Comparison of ENCODE assay signal across 9 cellular contexts in genomic region chr1:160795951-160796383, GRCh38. TPM values are rescaled to one million over a fixed set of nuclear protein-coding genes. Genes with fewer than 3 reads are reported as not detected.
DNase-seq lines count a peak whose midpoint lies in the region; ATAC-seq lines count a peak whose summit lies in the region.
"Had no signal": no experiment of that assay in that cellular context is flagged by ENCODE, and none has a peak within 500 bp of the region (broad histone marks: within the 10 kb centered on the region; RNA-seq: fewer than 3 reads in every experiment).

Gene LY9, plus strand, starts transcription at chr1:160796174. Its CDS starts 14 bp downstream, at chr1:160796188.

- H3K27ac ChIP-seq in thymus (ENCODE audit: low read depth), result peak within 1 kb of the TSS; percentile 90

- peak; percentile 81 for ATAC-seq in GM19372 (IDR thresholded peaks at IDR 0.05; ENCODE audit: low read depth, unreplicated experiment)
- ATAC-seq in HG03280 (IDR thresholded peaks at IDR 0.05; ENCODE audit: unreplicated experiment), result peak; percentile 74

- H3K4me1 ChIP-seq in mononuclear cell (ENCODE audit: insufficient read depth, low read length) (peaks cover 56% of the 10 kb centered on the region), thymus (ENCODE audit: control insufficient read depth, insufficient read depth, low read length) (peaks cover 24% of the 10 kb centered on the region)

- WGBS in thymus, result 20% methylated on average over 4 of the region's 4 CpGs

- H3K4me3 ChIP-seq in mononuclear cell (ENCODE audit: low read length), result peak within 1 kb of the TSS; percentile 52
- peak within 1 kb of the TSS; percentile 34 for H3K4me3 ChIP-seq in thymus (ENCODE audit: low read length)

- DNase-seq in activated CD4-positive, alpha-beta T cell treated with anti-CD3 and anti-CD28 coated beads, Interleukin-2, amount 50 U/mL, for 4 hours, result peak; percentile 67 to 73
- DNase-seq in NCI-H1417 (lab: John Stamatoyannopoulos, UW) (no peak), EL (no peak), middle frontal gyrus (ENCODE audit: extremely low spot score, low spot score) (no peak)

- H3K9me3 ChIP-seq in mononuclear cell (ENCODE audit: low read depth, low read length) (no peaks in the 10 kb centered on the region), thymus (ENCODE audit: control insufficient read depth) (no peaks in the 10 kb centered on the region)

- H3K27me3 ChIP-seq in mononuclear cell (ENCODE audit: insufficient read depth, low read length) (no peaks in the 10 kb centered on the region), thymus (ENCODE audit: control insufficient read depth, insufficient read depth) (no peaks in the 10 kb centered on the region)

- H3K36me3 ChIP-seq in thymus (ENCODE audit: control insufficient read depth, insufficient read depth), result no peaks in the 10 kb centered on the region

RNA-seq across cellular contexts. Expression of gene LY9, which starts in this region (rescaled TPM):
- total RNA-seq in mononuclear cell, result 93.1 TPM
- polyA plus RNA-seq in thymus, result 28.6 TPM
- total RNA-seq: SK-MEL-5 had no signal

Comparison
In these comparisons a context has a peak if more than half of its experiments do, and no peak if none do; other contexts are left out.
1. DNase-seq: peak in activated CD4-positive, alpha-beta T cell treated with anti-CD3 and anti-CD28 coated beads, Interleukin-2, amount 50 U/mL, for 4 hours (2 of 2); none in NCI-H1417 (0 of 3), EL (single experiment) and middle frontal gyrus (single experiment).